In genomic region chr12:66482880-66483279, GRCh38 we compare ENCODE assay signal across 18 cellular contexts.
"Had no signal": no experiment of that assay in that cellular context is flagged by ENCODE, and none has a peak within 500 bp of the region (broad histone marks: within the 10 kb centered on the region; RNA-seq: fewer than 3 reads in every experiment).

No MANE protein-coding gene starts in this region.

- ATAC-seq: effector memory CD8-positive, alpha-beta T cell; left ventricle myocardium superior; lower lobe of right lung; naive thymus-derived CD8-positive, alpha-beta T cell; right lobe of liver; stimulated activated naive B cell treated with anti-CD40 and anti-IgM and Interleukin-4, amounts not matched to agents 10 μg/mL and 1 μg/mL and 100 μg/mL, for 72 hours had no signal

- H3K9ac ChIP-seq: parathyroid adenoma had no signal

- DNase-seq: cortex of kidney; effector memory CD8-positive, alpha-beta T cell; erythroblast; esophagus squamous epithelium; foreskin melanocyte; left ventricle myocardium superior; lower lobe of right lung; naive thymus-derived CD8-positive, alpha-beta T cell; right lobe of liver; small intestine; stimulated activated CD4-positive, alpha-beta T cell treated with anti-CD3 and anti-CD28 coated beads, Interleukin-15, amount 100 ng/mL, for 24 hours; stimulated activated CD4-positive, alpha-beta T cell treated with anti-CD3 and anti-CD28 coated beads, Interleukin-2, amount 100 ng/mL, for 48 hours; stimulated activated naive B cell treated with anti-CD40 and anti-IgM and Interleukin-4, amounts not matched to agents 10 μg/mL and 1 μg/mL and 100 μg/mL, for 72 hours; upper lobe of left lung had no signal

- H3K9me3 ChIP-seq: neutrophil, right lobe of liver, thoracic aorta had no signal

- H3K4me3 ChIP-seq: esophagus squamous epithelium, lower lobe of right lung, right lobe of liver, thoracic aorta, tibial nerve, upper lobe of left lung had no signal

- H2AFZ ChIP-seq: parathyroid adenoma had no signal

- H3K79me2 ChIP-seq: parathyroid adenoma had no signal

- H3K27ac ChIP-seq: esophagus squamous epithelium, lower lobe of right lung, neutrophil, parathyroid adenoma, right lobe of liver, thoracic aorta, tibial nerve, upper lobe of left lung had no signal

- H3K36me3 ChIP-seq: esophagus squamous epithelium, lower lobe of right lung, neutrophil, right lobe of liver, thoracic aorta, tibial nerve, upper lobe of left lung had no signal

- H3K27me3 ChIP-seq: esophagus squamous epithelium, neutrophil, right lobe of liver, tibial nerve, upper lobe of left lung had no signal

- H3K4me1 ChIP-seq: esophagus squamous epithelium, lower lobe of right lung, parathyroid adenoma, right lobe of liver, tibial nerve, upper lobe of left lung had no signal
